12 cellular contexts compared by ENCODE assay signal in genomic region chr11:86587559-86588193, GRCh38.
A peak's percentile ranks its signal among the peaks of the same experiment; 100 is the strongest.
DNase-seq lines count a peak whose midpoint lies in the region; ATAC-seq, FAIRE-seq and TF ChIP-seq lines count a peak whose summit lies in the region.
"Had no signal": no experiment of that assay in that cellular context is flagged by ENCODE, and none has a peak within 500 bp of the region (broad histone marks: within the 10 kb centered on the region; RNA-seq: fewer than 3 reads in every experiment).

No MANE protein-coding gene starts in this region.

- no peaks in the 10 kb centered on the region for H3K27me3 Mint-ChIP-seq in activated T-helper 1 cell treated with anti-CD3 and anti-CD28 coated beads, Interleukin-12 subunit alpha, Interleukin-12 subunit beta, Interleukin-2, Interleukin-4 antibody, amounts not matched to agents 30 ng/mL and 10 ng/mL and 1 ng/mL, durations not matched to agents 14 hours and 24 hours and 36 hours (ENCODE audit: insufficient read depth)
- H3K27me3 Mint-ChIP-seq in activated CD4-positive, alpha-beta T cell treated with anti-CD3 and anti-CD28 coated beads, Interleukin-2, amount 10 ng/mL, durations not matched to agents 24 days and 14 days, result no peaks in the 10 kb centered on the region
- H3K27me3 Mint-ChIP-seq: IgD-negative memory B cell had no signal

- DNase-seq in activated T-helper 1 cell treated with anti-CD3 and anti-CD28 coated beads, Interleukin-12 subunit alpha, Interleukin-12 subunit beta, Interleukin-2, Interleukin-4 antibody, amounts not matched to agents 30 ng/mL and 10 ng/mL and 1 ng/mL, durations not matched to agents 14 hours and 24 hours and 36 hours (ENCODE audit: low spot score), result no peak
- DNase-seq in HepG2 (ENCODE audit: low spot score), result no peak
- no peak for DNase-seq in thyroid gland
- DNase-seq in activated CD4-positive, alpha-beta T cell treated with anti-CD3 and anti-CD28 coated beads, Interleukin-2, amount 10 ng/mL, durations not matched to agents 24 days and 14 days, result no peak
- DNase-seq in DMS53 (lab: John Stamatoyannopoulos, UW), result no peak
- DNase-seq: DMS 273 treated with DMSO at 0.1 percent for 48 hours, H9, NCI-H510A treated with DMSO at 0.1 percent for 48 hours had no signal

- no peaks in the 10 kb centered on the region for H3K27me3 ChIP-seq in BLaER1 treated with 17β-estradiol and CSF1 and Interleukin-3, amounts not matched to agents 10 nM and 100 nM
- H3K27me3 ChIP-seq in HepG2 (ENCODE audit: control insufficient read depth in 1 of 2, insufficient read depth in 2 of 2, low read length in 2 of 2) (no peaks in the 10 kb centered on the region), thyroid gland (no peaks in the 10 kb centered on the region)
- H3K27me3 ChIP-seq: SJSA1 had no signal

- TF ChIP-seq CTCF in HepG2 (CRISPR knock-in tag; IDR thresholded peaks at IDR 0.05), result no peak
- TF ChIP-seq CTCF in thyroid gland (IDR thresholded peaks at IDR 0.05), result no peak

- peak overlapping the region; percentile 46 for H3K27ac Mint-ChIP-seq in activated T-helper 1 cell treated with anti-CD3 and anti-CD28 coated beads, Interleukin-12 subunit alpha, Interleukin-12 subunit beta, Interleukin-2, Interleukin-4 antibody, amounts not matched to agents 30 ng/mL and 10 ng/mL and 1 ng/mL, durations not matched to agents 14 hours and 24 hours and 36 hours
- no peak overlapping the region for H3K27ac Mint-ChIP-seq in activated CD4-positive, alpha-beta T cell treated with anti-CD3 and anti-CD28 coated beads, Interleukin-2, amount 10 ng/mL, durations not matched to agents 24 days and 14 days
- H3K27ac Mint-ChIP-seq: IgD-negative memory B cell had no signal

- no peak for TF ChIP-seq EP300 in HepG2 (IDR thresholded peaks at IDR 0.05; ENCODE audit: low read depth in 2 of 2, low read length in 2 of 2)
- no peak for TF ChIP-seq EP300 in HepG2 (CRISPR knock-in tag; IDR thresholded peaks at IDR 0.05; ENCODE audit: borderline replicate concordance)

- intact Hi-C loops in activated T-helper 1 cell treated with anti-CD3 and anti-CD28 coated beads, Interleukin-12 subunit alpha, Interleukin-12 subunit beta, Interleukin-2, Interleukin-4 antibody, amounts not matched to agents 30 ng/mL and 10 ng/mL and 1 ng/mL, durations not matched to agents 14 hours and 24 hours and 36 hours (cut with micrococcal nuclease), result no loop called here
- intact Hi-C loops in HepG2 (cut with micrococcal nuclease; ENCODE audit: unreplicated experiment) (no loop called here), thyroid gland (cut with DNase I) (loop anchor here (10.0 kb wide), 1 partner anchor 123 kb away; no protein-coding TSS in a partner anchor)
- intact Hi-C loops in activated CD4-positive, alpha-beta T cell treated with anti-CD3 and anti-CD28 coated beads, Interleukin-2, amount 10 ng/mL, durations not matched to agents 24 days and 14 days (cut with micrococcal nuclease), result no loop called here

- no peaks in the 10 kb centered on the region for H4K20me1 ChIP-seq in BLaER1 treated with 17β-estradiol and CSF1 and Interleukin-3, amounts not matched to agents 10 nM and 100 nM
- H4K20me1 ChIP-seq in HepG2 (ENCODE audit: insufficient read depth, low read length), result no peaks in the 10 kb centered on the region

- H3K4me3 Mint-ChIP-seq in activated T-helper 1 cell treated with anti-CD3 and anti-CD28 coated beads, Interleukin-12 subunit alpha, Interleukin-12 subunit beta, Interleukin-2, Interleukin-4 antibody, amounts not matched to agents 30 ng/mL and 10 ng/mL and 1 ng/mL, durations not matched to agents 14 hours and 24 hours and 36 hours, result no peak overlapping the region
- H3K4me3 Mint-ChIP-seq in activated CD4-positive, alpha-beta T cell treated with anti-CD3 and anti-CD28 coated beads, Interleukin-2, amount 10 ng/mL, durations not matched to agents 24 days and 14 days, result no peak overlapping the region
- H3K4me3 Mint-ChIP-seq: H9, IgD-negative memory B cell had no signal

- peak overlapping the region in 7 of 11 experiments; percentile 10 to 39 (median 24); a peak in 10 of 22 replicates for H3K4me2 ChIP-seq in BLaER1 treated with 17β-estradiol and CSF1 and Interleukin-3, amounts not matched to agents 10 nM and 100 nM
- H3K4me2 ChIP-seq in HepG2 (ENCODE audit: low read depth, low read length), result no peak overlapping the region

- H3K9me3 ChIP-seq in BLaER1 treated with 17β-estradiol and CSF1 and Interleukin-3, amounts not matched to agents 10 nM and 100 nM (replicated peaks in 1 of 11), result no peaks in the 10 kb centered on the region
- H3K9me3 ChIP-seq in HepG2 (ENCODE audit: low read length) (no peaks in the 10 kb centered on the region), thyroid gland (no peaks in the 10 kb centered on the region)
- H3K9me3 ChIP-seq: SJSA1 had no signal

- POLR2A ChIA-PET in HepG2 (lab: Yijun Ruan, JAX), result no interaction called here

- in situ Hi-C loops in HepG2 (cut with HindIII; ENCODE audit: extremely low pct_ligation_motif_present, low pct_unique_long_range_greater_than_20kb), result no loop called here

- peaks cover 12% of the 10 kb centered on the region for H3K36me3 Mint-ChIP-seq in activated T-helper 1 cell treated with anti-CD3 and anti-CD28 coated beads, Interleukin-12 subunit alpha, Interleukin-12 subunit beta, Interleukin-2, Interleukin-4 antibody, amounts not matched to agents 30 ng/mL and 10 ng/mL and 1 ng/mL, durations not matched to agents 14 hours and 24 hours and 36 hours (ENCODE audit: low read depth)
- peaks cover 4% of the 10 kb centered on the region for H3K36me3 Mint-ChIP-seq in activated CD4-positive, alpha-beta T cell treated with anti-CD3 and anti-CD28 coated beads, Interleukin-2, amount 10 ng/mL, durations not matched to agents 24 days and 14 days (ENCODE audit: low read depth)
- H3K36me3 Mint-ChIP-seq: IgD-negative memory B cell had no signal

- H3K4me1 Mint-ChIP-seq in activated T-helper 1 cell treated with anti-CD3 and anti-CD28 coated beads, Interleukin-12 subunit alpha, Interleukin-12 subunit beta, Interleukin-2, Interleukin-4 antibody, amounts not matched to agents 30 ng/mL and 10 ng/mL and 1 ng/mL, durations not matched to agents 14 hours and 24 hours and 36 hours (ENCODE audit: low read depth), result peaks cover 31% of the 10 kb centered on the region
- peaks cover 30% of the 10 kb centered on the region for H3K4me1 Mint-ChIP-seq in activated CD4-positive, alpha-beta T cell treated with anti-CD3 and anti-CD28 coated beads, Interleukin-2, amount 10 ng/mL, durations not matched to agents 24 days and 14 days
- H3K4me1 Mint-ChIP-seq: IgD-negative memory B cell had no signal

- no peak overlapping the region for H3K9ac ChIP-seq in BLaER1 treated with 17β-estradiol and CSF1 and Interleukin-3, amounts not matched to agents 10 nM and 100 nM
- H3K9ac ChIP-seq in HepG2 (ENCODE audit: insufficient read depth, low read depth, low read length), result no peak overlapping the region

- no peak overlapping the region for H2AFZ ChIP-seq in HepG2 (ENCODE audit: low read length)

- no peak for FAIRE-seq in HepG2 (lab: Jason Lieb, UNC)

- peaks cover 4% of the 10 kb centered on the region for H3K9me3 Mint-ChIP-seq in activated T-helper 1 cell treated with anti-CD3 and anti-CD28 coated beads, Interleukin-12 subunit alpha, Interleukin-12 subunit beta, Interleukin-2, Interleukin-4 antibody, amounts not matched to agents 30 ng/mL and 10 ng/mL and 1 ng/mL, durations not matched to agents 14 hours and 24 hours and 36 hours
- no peaks in the 10 kb centered on the region for H3K9me3 Mint-ChIP-seq in activated CD4-positive, alpha-beta T cell treated with anti-CD3 and anti-CD28 coated beads, Interleukin-2, amount 10 ng/mL, durations not matched to agents 24 days and 14 days
- H3K9me3 Mint-ChIP-seq: H9, IgD-negative memory B cell had no signal

- TF ChIP-seq POLR2A in HepG2 (IDR thresholded peaks at IDR 0.05; ENCODE audit: insufficient read depth in 1 of 2, low read depth in 2 of 2, low read length in 2 of 2) (no peak), thyroid gland (IDR thresholded peaks at IDR 0.05) (no peak)

- BruUV-seq in HepG2 (replicated peaks; lab: Mats Ljungman, UMichigan), result no TSS peak

- no peak overlapping the region for H3K4me3 ChIP-seq in BLaER1 treated with 17β-estradiol and CSF1 and Interleukin-3, amounts not matched to agents 10 nM and 100 nM
- H3K4me3 ChIP-seq in HepG2 (replicated peaks in 1 of 3; ENCODE audit: insufficient read depth in 1 of 3, low read depth in 2 of 3, low read length in 3 of 3) (no peak overlapping the region), thyroid gland (replicated peaks in 1 of 3) (no peak overlapping the region)
- H3K4me3 ChIP-seq: SJSA1 had no signal

- no peaks in the 10 kb centered on the region for H3K36me3 ChIP-seq in BLaER1 treated with 17β-estradiol and CSF1 and Interleukin-3, amounts not matched to agents 10 nM and 100 nM
- H3K36me3 ChIP-seq in HepG2 (replicated peaks in 1 of 2; ENCODE audit: control insufficient read depth in 1 of 2, insufficient read depth in 2 of 2, low read length in 2 of 2) (no peaks in the 10 kb centered on the region), thyroid gland (no peaks in the 10 kb centered on the region)
- H3K36me3 ChIP-seq: SJSA1 had no signal

- peaks cover 13 to 31% (median 24%) of the 10 kb centered on the region in 10 experiments for H3K4me1 ChIP-seq in BLaER1 treated with 17β-estradiol and CSF1 and Interleukin-3, amounts not matched to agents 10 nM and 100 nM
- peaks cover 14% of the 10 kb centered on the region for H3K4me1 ChIP-seq in HepG2 (ENCODE audit: insufficient read depth, low read length)
- H3K4me1 ChIP-seq in thyroid gland, result peaks cover 24 to 46% of the 10 kb centered on the region in 2 donors

- no peak overlapping the region for H3K27ac ChIP-seq in BLaER1 treated with 17β-estradiol and CSF1 and Interleukin-3, amounts not matched to agents 10 nM and 100 nM
- H3K27ac ChIP-seq in HepG2 (ENCODE audit: extremely low read length, insufficient read depth, low read length) (no peak overlapping the region), thyroid gland (peak overlapping the region; percentile 4 to 78 (median 69))
- H3K27ac ChIP-seq: SJSA1 had no signal

- CTCF ChIA-PET in HepG2 (lab: Yijun Ruan, JAX; ENCODE audit: low intra/inter-chr PET ratio, low total read pairs), result no interaction called here

- TF ChIP-seq RAD21 in HepG2 (CRISPR knock-in tag; IDR thresholded peaks at IDR 0.05), result no peak

- ATAC-seq in HepG2 (no peak), GM21381 (IDR thresholded peaks at IDR 0.05; ENCODE audit: unreplicated experiment) (no peak)

- H3K79me2 ChIP-seq in HepG2 (ENCODE audit: insufficient read depth, low read length), result no peaks in the 10 kb centered on the region

- whole genome bisulfite sequencing in HepG2 (ENCODE audit: low lambda C conversion rate), result 59% methylated on average over 3 of the region's 3 CpGs
- WGBS in thyroid gland, 2 donors, result 74 to 79% methylated on average over 3 of the region's 3 CpGs

TF ChIP-seq in HepG2, 621 proteins besides CTCF, POLR2A, EP300 and RAD21:
- TF ChIP-seq ZNF629 (CRISPR knock-in tag; conservative IDR thresholded peaks at IDR 0.05), result peak; percentile 56
- TF ChIP-seq SIX1 (CRISPR knock-in tag; IDR thresholded peaks at IDR 0.05; ENCODE audit: borderline replicate concordance), result no peak

Comparison
In these comparisons a context has a peak if more than half of its experiments do, and no peak if none do; other contexts are left out.
1. H3K27ac ChIP-seq: peak in thyroid gland (3 of 3); none in BLaER1 treated with 17β-estradiol and CSF1 and Interleukin-3, amounts not matched to agents 10 nM and 100 nM (0 of 11) and HepG2 (single experiment).